In genomic region chr1:197146108-197147095, GRCh38 we compare ENCODE assay signal across 1 cellular context.
TF ChIP-seq lines count a peak whose summit lies in the region.

ASPM (minus strand) TSS chr1:197146669; CDS start chr1:197146437, 232 bp downstream.

TF ChIP-seq in HepG2, 621 proteins besides CTCF, POLR2A, EP300 and RAD21 (continued from another document):
- TF ChIP-seq, protein P1, sequence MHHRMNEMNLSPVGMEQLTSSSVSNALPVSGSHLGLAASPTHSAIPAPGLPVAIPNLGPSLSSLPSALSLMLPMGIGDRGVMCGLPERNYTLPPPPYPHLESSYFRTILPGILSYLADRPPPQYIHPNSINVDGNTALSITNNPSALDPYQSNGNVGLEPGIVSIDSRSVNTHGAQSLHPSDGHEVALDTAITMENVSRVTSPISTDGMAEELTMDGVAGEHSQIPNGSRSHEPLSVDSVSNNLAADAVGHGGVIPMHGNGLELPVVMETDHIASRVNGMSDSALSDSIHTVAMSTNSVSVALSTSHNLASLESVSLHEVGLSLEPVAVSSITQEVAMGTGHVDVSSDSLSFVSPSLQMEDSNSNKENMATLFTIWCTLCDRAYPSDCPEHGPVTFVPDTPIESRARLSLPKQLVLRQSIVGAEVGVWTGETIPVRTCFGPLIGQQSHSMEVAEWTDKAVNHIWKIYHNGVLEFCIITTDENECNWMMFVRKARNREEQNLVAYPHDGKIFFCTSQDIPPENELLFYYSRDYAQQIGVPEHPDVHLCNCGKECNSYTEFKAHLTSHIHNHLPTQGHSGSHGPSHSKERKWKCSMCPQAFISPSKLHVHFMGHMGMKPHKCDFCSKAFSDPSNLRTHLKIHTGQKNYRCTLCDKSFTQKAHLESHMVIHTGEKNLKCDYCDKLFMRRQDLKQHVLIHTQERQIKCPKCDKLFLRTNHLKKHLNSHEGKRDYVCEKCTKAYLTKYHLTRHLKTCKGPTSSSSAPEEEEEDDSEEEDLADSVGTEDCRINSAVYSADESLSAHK (CRISPR knock-in tag; IDR thresholded peaks at IDR 0.05; ENCODE audit: borderline replicate concordance): no peak
- no peak for TF ChIP-seq ZNF556 (CRISPR knock-in tag; IDR thresholded peaks at IDR 0.05; ENCODE audit: borderline replicate concordance)
- TF ChIP-seq AGO2 (optimal IDR thresholded peaks at IDR 0.05; ENCODE audit: low read depth, low read length): peak; percentile 69
- peak; percentile 28; the same call in 1 of the 2 replicates for TF ChIP-seq HOXA3 (CRISPR knock-in tag; IDR thresholded peaks at IDR 0.05)
- no peak for TF ChIP-seq ZNF180 (CRISPR knock-in tag; IDR thresholded peaks at IDR 0.05; ENCODE audit: borderline replicate concordance, low read depth)
- TF ChIP-seq ARNT (IDR thresholded peaks at IDR 0.05): no peak
- TF ChIP-seq, protein P2, sequence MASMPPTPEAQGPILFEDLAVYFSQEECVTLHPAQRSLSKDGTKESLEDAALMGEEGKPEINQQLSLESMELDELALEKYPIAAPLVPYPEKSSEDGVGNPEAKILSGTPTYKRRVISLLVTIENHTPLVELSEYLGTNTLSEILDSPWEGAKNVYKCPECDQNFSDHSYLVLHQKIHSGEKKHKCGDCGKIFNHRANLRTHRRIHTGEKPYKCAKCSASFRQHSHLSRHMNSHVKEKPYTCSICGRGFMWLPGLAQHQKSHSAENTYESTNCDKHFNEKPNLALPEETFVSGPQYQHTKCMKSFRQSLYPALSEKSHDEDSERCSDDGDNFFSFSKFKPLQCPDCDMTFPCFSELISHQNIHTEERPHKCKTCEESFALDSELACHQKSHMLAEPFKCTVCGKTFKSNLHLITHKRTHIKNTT (CRISPR knock-in tag; IDR thresholded peaks at IDR 0.05): no peak
- TF ChIP-seq ELF4 (CRISPR knock-in tag; IDR thresholded peaks at IDR 0.05; ENCODE audit: borderline replicate concordance): no peak
- TF ChIP-seq CHD2 (IDR thresholded peaks at IDR 0.05; ENCODE audit: low read depth, low read length): no peak
- no peak for TF ChIP-seq TOE1 (CRISPR knock-in tag; IDR thresholded peaks at IDR 0.05)
- no peak for TF ChIP-seq MED1 (CRISPR knock-in tag; IDR thresholded peaks at IDR 0.05)
- TF ChIP-seq NFE2L2 (IDR thresholded peaks at IDR 0.05; ENCODE audit: low read length): no peak
- no peak for TF ChIP-seq TRIM24 (CRISPR knock-in tag; IDR thresholded peaks at IDR 0.05)
- TF ChIP-seq THYN1 (CRISPR knock-in tag; IDR thresholded peaks at IDR 0.05; ENCODE audit: borderline replicate concordance, low read depth): 0 out of 2 replicates have a peak, but pooled peaks have one; percentile 55
- TF ChIP-seq ZNF331 (CRISPR knock-in tag; IDR thresholded peaks at IDR 0.05): 0 out of 2 replicates have a peak, but pooled peaks have one; percentile 12
- TF ChIP-seq, protein P3, sequence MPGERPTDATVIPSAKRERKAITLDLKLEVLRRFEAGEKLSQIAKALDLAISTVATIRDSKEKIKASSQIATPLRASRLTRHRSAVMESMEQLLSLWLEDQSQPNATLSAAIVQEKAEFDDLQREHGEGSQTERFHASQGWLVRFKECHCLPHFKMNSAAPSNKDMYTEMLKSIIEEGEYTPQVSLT (CRISPR knock-in tag; IDR thresholded peaks at IDR 0.05; ENCODE audit: borderline replicate concordance, low read depth): no peak
- TF ChIP-seq RFX5 (IDR thresholded peaks at IDR 0.05; ENCODE audit: low read depth, low read length): no peak
- no peak for TF ChIP-seq IKZF5 (CRISPR knock-in tag; IDR thresholded peaks at IDR 0.05)
- TF ChIP-seq, protein P4, sequence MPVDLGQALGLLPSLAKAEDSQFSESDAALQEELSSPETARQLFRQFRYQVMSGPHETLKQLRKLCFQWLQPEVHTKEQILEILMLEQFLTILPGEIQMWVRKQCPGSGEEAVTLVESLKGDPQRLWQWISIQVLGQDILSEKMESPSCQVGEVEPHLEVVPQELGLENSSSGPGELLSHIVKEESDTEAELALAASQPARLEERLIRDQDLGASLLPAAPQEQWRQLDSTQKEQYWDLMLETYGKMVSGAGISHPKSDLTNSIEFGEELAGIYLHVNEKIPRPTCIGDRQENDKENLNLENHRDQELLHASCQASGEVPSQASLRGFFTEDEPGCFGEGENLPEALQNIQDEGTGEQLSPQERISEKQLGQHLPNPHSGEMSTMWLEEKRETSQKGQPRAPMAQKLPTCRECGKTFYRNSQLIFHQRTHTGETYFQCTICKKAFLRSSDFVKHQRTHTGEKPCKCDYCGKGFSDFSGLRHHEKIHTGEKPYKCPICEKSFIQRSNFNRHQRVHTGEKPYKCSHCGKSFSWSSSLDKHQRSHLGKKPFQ (CRISPR knock-in tag; IDR thresholded peaks at IDR 0.05; ENCODE audit: insufficient replicate concordance): no peak
- 0 out of 2 replicates have a peak, but pooled peaks have one; percentile 28 for TF ChIP-seq ZFX (CRISPR knock-in tag; IDR thresholded peaks at IDR 0.05; ENCODE audit: low read depth)
- TF ChIP-seq ZNF282 (IDR thresholded peaks at IDR 0.05; ENCODE audit: partially characterized antibody): no peak
- TF ChIP-seq ARID3A (IDR thresholded peaks at IDR 0.05; ENCODE audit: low read depth, low read length): no peak
- TF ChIP-seq ZBTB8A (CRISPR knock-in tag; IDR thresholded peaks at IDR 0.05; ENCODE audit: borderline replicate concordance, low read depth): no peak
- TF ChIP-seq, protein P5, sequence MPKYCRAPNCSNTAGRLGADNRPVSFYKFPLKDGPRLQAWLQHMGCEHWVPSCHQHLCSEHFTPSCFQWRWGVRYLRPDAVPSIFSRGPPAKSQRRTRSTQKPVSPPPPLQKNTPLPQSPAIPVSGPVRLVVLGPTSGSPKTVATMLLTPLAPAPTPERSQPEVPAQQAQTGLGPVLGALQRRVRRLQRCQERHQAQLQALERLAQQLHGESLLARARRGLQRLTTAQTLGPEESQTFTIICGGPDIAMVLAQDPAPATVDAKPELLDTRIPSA (CRISPR knock-in tag; IDR thresholded peaks at IDR 0.05; ENCODE audit: borderline replicate concordance): no peak
- no peak for TF ChIP-seq ZNF75D (CRISPR knock-in tag; IDR thresholded peaks at IDR 0.05; ENCODE audit: borderline replicate concordance)
- TF ChIP-seq HMGXB4 (CRISPR knock-in tag; IDR thresholded peaks at IDR 0.05; ENCODE audit: borderline replicate concordance in 1 of 2, low read depth in 1 of 2): 0 out of 4 replicates have a peak, but pooled peaks of 1 of the 2 experiments have one; percentile 36
- TF ChIP-seq HMG20B (CRISPR knock-in tag; conservative IDR thresholded peaks at IDR 0.05): no peak
- TF ChIP-seq ZNF564 (CRISPR knock-in tag; IDR thresholded peaks at IDR 0.05): no peak; the same call in 1 of the 2 replicates
- TF ChIP-seq KLF12 (CRISPR knock-in tag; IDR thresholded peaks at IDR 0.05; ENCODE audit: borderline replicate concordance): no peak
- 0 out of 2 replicates have a peak, but pooled peaks have one; percentile 31 for TF ChIP-seq KAT8 (CRISPR knock-in tag; IDR thresholded peaks at IDR 0.05)
- no peak for TF ChIP-seq ZBTB49 (CRISPR knock-in tag; IDR thresholded peaks at IDR 0.05; ENCODE audit: borderline replicate concordance)
- TF ChIP-seq SIN3B (IDR thresholded peaks at IDR 0.05; ENCODE audit: low read length): peak; percentile 97
- TF ChIP-seq KAT2B (IDR thresholded peaks at IDR 0.05; ENCODE audit: borderline replicate concordance, low read depth, low read length): no peak
- TF ChIP-seq MTA3 (CRISPR knock-in tag; IDR thresholded peaks at IDR 0.05): no peak
- no peak for TF ChIP-seq ZNF414 (CRISPR knock-in tag; IDR thresholded peaks at IDR 0.05)
